ENCODE assay signal across 12 cellular contexts in the genomic region with DNA sequence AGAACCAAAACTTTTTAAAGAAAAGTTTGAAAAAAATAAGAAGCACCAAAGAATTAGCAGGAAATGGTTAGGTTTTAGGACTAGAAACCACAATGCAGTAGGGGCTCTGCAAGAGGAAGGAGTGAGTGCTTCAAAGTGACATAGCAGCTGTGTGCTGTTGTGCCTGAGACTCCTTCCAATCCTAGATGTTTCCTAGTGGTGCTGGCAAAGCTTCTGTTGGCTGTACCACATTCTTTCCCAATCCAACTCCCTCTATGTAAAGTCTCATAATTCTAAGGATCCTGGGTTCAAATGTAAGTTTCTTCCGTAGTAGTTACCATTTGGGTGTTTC.
DNase-seq lines count a peak whose midpoint lies in the region; ATAC-seq and TF ChIP-seq lines count a peak whose summit lies in the region.
"Had no signal": no experiment of that assay in that cellular context is flagged by ENCODE, and none has a peak within 500 bp of the region (broad histone marks: within the 10 kb centered on the region; RNA-seq: fewer than 3 reads in every experiment).

No MANE protein-coding gene starts in this region.

- H3K9ac ChIP-seq in Loucy (ENCODE audit: low read depth, low read length, poor library complexity, severe bottlenecking): peak overlapping the region; percentile 53
- no peak overlapping the region for H3K9ac ChIP-seq in mammary epithelial cell (ENCODE audit: insufficient read depth, low read length)

- peaks cover 20% of the 10 kb centered on the region; the same call in 1 of the 2 replicates for H3K36me3 ChIP-seq in Loucy (ENCODE audit: insufficient read depth, low read length)
- H3K36me3 ChIP-seq in mammary epithelial cell (ENCODE audit: insufficient read depth, low read length): no peaks in the 10 kb centered on the region

- H3K4me3 ChIP-seq in Loucy (ENCODE audit: low read length, poor library complexity, severe bottlenecking) (peak overlapping the region; percentile 62), mammary epithelial cell (replicated peaks in 1 of 3; ENCODE audit: insufficient read depth in 1 of 3, low read depth in 2 of 3, low read length in 3 of 3) (no peak overlapping the region)
- H3K4me3 ChIP-seq: psoas muscle had no signal

- BruUV-seq in mammary epithelial cell (replicated peaks; lab: Mats Ljungman, UMichigan): no TSS peak

- DNase-seq in NOMO-1 treated with DMSO at 0.1 percent for 48 hours (lab: John Stamatoyannopoulos, UW; ENCODE audit: unreplicated experiment) (peak; percentile 14), NOMO-1 treated with dmso at 0.1 percent for 144 hours (lab: John Stamatoyannopoulos, UW; ENCODE audit: unreplicated experiment) (no peak), mammary epithelial cell (no peak), NCI-H1048 (lab: John Stamatoyannopoulos, UW) (no peak)
- peak in 1 of 3 experiments; percentile 2 for DNase-seq in effector memory CD8-positive, alpha-beta T cell
- DNase-seq: NCI-H526 treated with DMSO at 0.1 percent for 48 hours, psoas muscle, substantia nigra had no signal

- H3K4me2 ChIP-seq in Loucy (ENCODE audit: low read depth, low read length, poor library complexity, severe bottlenecking) (peak overlapping the region; percentile 83), mammary epithelial cell (ENCODE audit: insufficient read depth, low read depth, low read length) (no peak overlapping the region)

- H3K27ac ChIP-seq in mammary epithelial cell (ENCODE audit: insufficient read depth, low read depth, low read length): no peak overlapping the region
- H3K27ac ChIP-seq: psoas muscle had no signal

- H3K4me1 ChIP-seq in Loucy (ENCODE audit: insufficient read depth, low read length, poor library complexity, severe bottlenecking) (peaks cover 35% of the 10 kb centered on the region), mammary epithelial cell (ENCODE audit: insufficient read depth, low read length) (no peaks in the 10 kb centered on the region)

- peak overlapping the region; percentile 17 to 28 for H3K4me3 Mint-ChIP-seq in effector memory CD8-positive, alpha-beta T cell
- H3K4me3 Mint-ChIP-seq: brain had no signal

- H3K27me3 Mint-ChIP-seq in effector memory CD8-positive, alpha-beta T cell: no peaks in the 10 kb centered on the region
- H3K27me3 Mint-ChIP-seq: brain had no signal

- H3K27me3 ChIP-seq in Loucy (ENCODE audit: insufficient read depth, low read length, poor library complexity, severe bottlenecking) (no peaks in the 10 kb centered on the region), mammary epithelial cell (ENCODE audit: insufficient read depth, low read length) (no peaks in the 10 kb centered on the region)

- in situ Hi-C loops in mammary epithelial cell (cut with MboI; ENCODE audit: low sequenced_read_pairs in 2 of 2): no loop called here

- H4K20me1 ChIP-seq in Loucy (ENCODE audit: insufficient read depth, low read length, poor library complexity, severe bottlenecking) (no peaks in the 10 kb centered on the region), mammary epithelial cell (ENCODE audit: insufficient read depth, low read length) (no peaks in the 10 kb centered on the region)

- H3K9me3 Mint-ChIP-seq in effector memory CD8-positive, alpha-beta T cell: no peaks in the 10 kb centered on the region
- H3K9me3 Mint-ChIP-seq: brain had no signal

- H3K9me3 ChIP-seq in Loucy (ENCODE audit: insufficient read depth, low read depth, low read length): no peaks in the 10 kb centered on the region
- no peaks in the 10 kb centered on the region for H3K9me3 ChIP-seq in mammary epithelial cell (replicated peaks; ENCODE audit: insufficient read depth, low read length)
- H3K9me3 ChIP-seq: psoas muscle had no signal

- H3F3A ChIP-seq in Loucy (ENCODE audit: low read depth): peaks cover 10% of the 10 kb centered on the region

- 100% methylated on average over 1 of the region's 1 CpG for WGBS in mammary epithelial cell (ENCODE audit: low coverage, missing lambda C conversion rate)

- H2AFZ ChIP-seq in Loucy (ENCODE audit: low read length): no peak overlapping the region
- no peak overlapping the region for H2AFZ ChIP-seq in mammary epithelial cell (ENCODE audit: low read depth, low read length)

- dilution Hi-C loops in mammary epithelial cell (cut with HindIII; ENCODE audit: low sequenced_read_pairs): no loop called here

- ATAC-seq in GM18907 (IDR thresholded peaks at IDR 0.05; ENCODE audit: unreplicated experiment): peak; percentile 65
- peak; percentile 77 for ATAC-seq in effector memory CD8-positive, alpha-beta T cell (replicated peaks)
- no peak for ATAC-seq in HG03095 (IDR thresholded peaks at IDR 0.05; ENCODE audit: unreplicated experiment)
- ATAC-seq: psoas muscle had no signal

- no peaks in the 10 kb centered on the region for H3K9me2 ChIP-seq in Loucy (replicated peaks; ENCODE audit: low read depth, low read length)

- H3K4me1 Mint-ChIP-seq in effector memory CD8-positive, alpha-beta T cell (ENCODE audit: low read depth in 2 of 2): peaks cover 21% of the 10 kb centered on the region in 2 donors

- intact Hi-C loops in mammary epithelial cell (cut with micrococcal nuclease): no loop called here

- no peaks in the 10 kb centered on the region for H3K36me3 Mint-ChIP-seq in effector memory CD8-positive, alpha-beta T cell (ENCODE audit: insufficient read depth)

- H3K79me2 ChIP-seq in Loucy (ENCODE audit: insufficient read depth, low read length) (no peaks in the 10 kb centered on the region), mammary epithelial cell (ENCODE audit: insufficient read depth, low read length) (no peaks in the 10 kb centered on the region)

- H3K27ac Mint-ChIP-seq in effector memory CD8-positive, alpha-beta T cell: peak overlapping the region; percentile 49 to 57
- H3K27ac Mint-ChIP-seq: brain had no signal

- CTCF ChIA-PET in mammary epithelial cell (lab: Charles Lee; ENCODE audit: low non-redundant PET): no interaction called here

- TF ChIP-seq CTCF in Loucy (conservative IDR thresholded peaks at IDR 0.05; ENCODE audit: low read length): no peak
- no peak for TF ChIP-seq CTCF in mammary epithelial cell (conservative IDR thresholded peaks at IDR 0.05 in 1 of 2, IDR thresholded peaks at IDR 0.05 in 1 of 2; ENCODE audit: extremely low read depth in 1 of 2, insufficient read depth in 1 of 2, low read depth in 1 of 2, low read length in 2 of 2)
